In the genomic region with DNA sequence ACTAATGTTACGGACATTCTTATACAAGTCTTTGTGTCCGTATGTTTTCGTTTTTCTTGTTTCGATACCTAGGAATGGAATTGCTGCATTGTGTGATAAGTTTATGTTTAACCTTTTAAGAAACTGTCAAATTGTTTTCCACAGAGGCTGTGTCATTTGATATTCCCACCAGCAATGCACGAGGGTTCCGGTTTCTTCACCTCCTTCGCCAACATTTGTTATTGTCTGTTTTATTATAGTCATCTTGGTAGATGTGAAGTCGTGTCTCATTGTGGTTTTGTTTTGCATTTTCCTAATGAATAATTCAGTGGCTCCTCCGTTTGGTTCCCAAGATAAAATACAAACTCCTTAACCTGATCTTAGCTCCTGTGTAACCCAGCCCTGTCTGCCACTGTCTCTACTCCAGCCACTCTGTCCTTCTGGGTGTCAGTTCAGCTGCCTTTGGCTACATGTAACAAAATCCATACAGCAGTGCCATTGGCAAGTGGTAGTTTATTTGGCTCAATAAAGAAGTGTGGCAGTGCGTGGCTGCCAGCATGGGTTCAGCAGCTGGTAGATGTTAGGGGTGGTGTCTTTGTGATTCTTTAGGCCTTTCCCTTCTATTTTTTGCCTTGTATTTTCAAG, we compare ENCODE assay signal across 9 cellular contexts. TPM values are rescaled to one million over a fixed set of nuclear protein-coding genes. Genes with fewer than 3 reads are reported as not detected.
"Had no signal": no experiment of that assay in that cellular context is flagged by ENCODE, and none has a peak within 500 bp of the region (broad histone marks: within the 10 kb centered on the region; RNA-seq: fewer than 3 reads in every experiment).

No MANE protein-coding gene starts in this region.

RNA-seq across cellular contexts. Expression of gene ABCC6, which starts 45.0 kb away (rescaled TPM):
- total RNA-seq: activated naive CD4-positive, alpha-beta T cell treated with anti-CD3 and anti-CD28 coated beads for 36 hours; activated naive CD4-positive, alpha-beta T cell treated with anti-CD3 and anti-CD28 coated beads, Interleukin-2, amount 50 U/mL, for 72 hours; activated naive CD8-positive, alpha-beta T cell treated with anti-CD3 and anti-CD28 coated beads for 36 hours; activated naive CD8-positive, alpha-beta T cell treated with anti-CD3 and anti-CD28 coated beads, Interleukin-2, amount 10 ng/mL, durations not matched to agents 7 days and 5 days; activated T-cell treated with anti-CD3 and anti-CD28 coated beads, Interleukin-2, amount 50 U/mL, for 4 hours; activated T-cell treated with anti-CD3 and anti-CD28 coated beads, Interleukin-2, amount 50 U/mL, for 72 hours; activated T-helper 1 cell treated with anti-CD3 and anti-CD28 coated beads, Interleukin-12 subunit alpha, Interleukin-12 subunit beta, Interleukin-2, Interleukin-4 antibody, amounts not matched to agents 30 ng/mL and 10 ng/mL and 1 ng/mL, durations not matched to agents 14 hours and 24 hours and 36 hours; activated T-helper 2 cell treated with anti-CD3 and anti-CD28 coated beads, Interferon-gamma antibody, Interleukin-2, Interleukin-4, amounts not matched to agents 10 μg/mL and 5 μg/mL and 100 μg/mL, durations not matched to agents 14 hours and 24 hours and 36 hours; bronchial epithelial cell had no signal
